In genomic region chr7:106041140-106041717, GRCh38 we compare ENCODE assay signal across 8 cellular contexts.
A peak's percentile ranks its signal among the peaks of the same experiment; 100 is the strongest.
DNase-seq lines count a peak whose midpoint lies in the region; ATAC-seq and TF ChIP-seq lines count a peak whose summit lies in the region.

No MANE protein-coding gene starts in this region.

- H3K9me1 ChIP-seq in IMR-90 (ENCODE audit: insufficient read depth, low read length), result peaks cover 21% of the 10 kb centered on the region

- no peak overlapping the region for H2BK5ac ChIP-seq in IMR-90 (ENCODE audit: low read depth, low read length, poor library complexity, severe bottlenecking)

- TF ChIP-seq RAD21 in IMR-90 (IDR thresholded peaks at IDR 0.05; ENCODE audit: low read length), result peak; percentile 30; the same call in 1 of the 2 replicates

- no peak overlapping the region for H3K4me2 ChIP-seq in IMR-90 (ENCODE audit: low read depth, low read length)

- intact Hi-C loops in left ventricle myocardium inferior (cut with micrococcal nuclease) (loop anchor here (10.0 kb wide), 1 partner anchor 386 kb away; no protein-coding TSS in a partner anchor), Right ventricle myocardium superior (cut with DNase I) (loop anchor here (5.0 kb wide), 1 partner anchor 389 kb away; no protein-coding TSS in a partner anchor), IMR-90 (cut with micrococcal nuclease) (loop anchor here (5.0 to 10.0 kb wide), 3 partner anchors 209 to 896 kb away; partner anchors contain the start of gene EFCAB10)

- H3K14ac ChIP-seq in IMR-90 (replicated peaks; ENCODE audit: low read depth, low read length), result peak overlapping the region; percentile 79; the same call in 1 of the 2 replicates

- H3K9me3 ChIP-seq in left ventricle myocardium inferior (replicated peaks) (no peaks in the 10 kb centered on the region), IMR-90 (ENCODE audit: control insufficient read depth, insufficient read depth, low read length) (0 out of 2 replicates have a peak, but pooled peaks cover 2% of the 10 kb centered on the region)

- ATAC-seq in Right ventricle myocardium superior (ENCODE audit: poor library complexity) (no peak), IMR-90 (ENCODE audit: low read depth) (peak; percentile 2; the same call in 1 of the 2 replicates), GM21447 (IDR thresholded peaks at IDR 0.05; ENCODE audit: unreplicated experiment) (no peak), omental fat pad (ENCODE audit: low FRiP score) (no peak)

- no peaks in the 10 kb centered on the region for H3K79me1 ChIP-seq in IMR-90 (ENCODE audit: low read depth in 1 of 2, low read length in 2 of 2)

- no peak overlapping the region for H3K56ac ChIP-seq in IMR-90 (ENCODE audit: extremely low read depth, insufficient read depth, low read length)

- H3K4me3 ChIP-seq in left ventricle myocardium inferior (no peak overlapping the region), IMR-90 (ENCODE audit: insufficient read depth, low read depth, low read length) (no peak overlapping the region)

- H2AK9ac ChIP-seq in IMR-90 (replicated peaks; ENCODE audit: low read depth, low read length, poor library complexity), result peak overlapping the region; percentile 8

- peak overlapping the region; percentile 70 for H4K91ac ChIP-seq in IMR-90 (ENCODE audit: insufficient read depth, low read depth, low read length)

- peak overlapping the region; percentile 14 for H2AFZ ChIP-seq in IMR-90 (replicated peaks; ENCODE audit: low read length, poor library complexity)

- H3K36me3 ChIP-seq in left ventricle myocardium inferior (no peaks in the 10 kb centered on the region), IMR-90 (ENCODE audit: control insufficient read depth, insufficient read depth, low read length) (no peaks in the 10 kb centered on the region)

- H3K4me1 Mint-ChIP-seq in neural crest cell, result peaks cover 6% of the 10 kb centered on the region

- no TSS peak for BruUV-seq in IMR-90 (replicated peaks; lab: Mats Ljungman, UMichigan)

- TF ChIP-seq CTCF in left ventricle myocardium inferior (IDR thresholded peaks at IDR 0.05; ENCODE audit: borderline replicate concordance), result peak; percentile 76
- TF ChIP-seq CTCF in IMR-90 (conservative IDR thresholded peaks at IDR 0.05; ENCODE audit: low read depth, low read length), result peak; percentile 53
- TF ChIP-seq CTCF in neural crest cell (conservative IDR thresholded peaks at IDR 0.05), result peak; percentile 69
- no peak for TF ChIP-seq CTCF in omental fat pad (IDR thresholded peaks at IDR 0.05)

- no peak for TF ChIP-seq POLR2A in IMR-90 (IDR thresholded peaks at IDR 0.05; ENCODE audit: low read depth, low read length)

- H3K9ac ChIP-seq in IMR-90 (ENCODE audit: low read depth, low read length), result no peak overlapping the region

- H3K18ac ChIP-seq in IMR-90 (ENCODE audit: low read depth, low read length), result peak overlapping the region; percentile 75

- POLR2A ChIA-PET in IMR-90 (lab: Charles Lee; ENCODE audit: unreplicated experiment), result interaction anchor here (0.6 kb wide), 2 partner anchors 22 to 341 kb away, joined by 3 read pairs; no protein-coding TSS in a partner anchor

- in situ Hi-C loops in IMR-90 (cut with MboI; ENCODE audit: low sequenced_read_pairs), result loop anchor here (5.0 kb wide), 2 partner anchors 274 to 394 kb away; no protein-coding TSS in a partner anchor

- no peak overlapping the region for H3K23ac ChIP-seq in IMR-90 (ENCODE audit: low read depth, low read length)

- no peaks in the 10 kb centered on the region for H4K20me1 ChIP-seq in IMR-90 (ENCODE audit: insufficient read depth, low read length)

- peak overlapping the region in 1 of 2 experiments; percentile 24; a peak in 2 of 4 replicates for H4K8ac ChIP-seq in IMR-90 (ENCODE audit: low read depth in 2 of 2, low read length in 2 of 2)

- peak overlapping the region; percentile 88 for H2BK120ac ChIP-seq in IMR-90 (ENCODE audit: low read depth, low read length)

- peak overlapping the region; percentile 82 for H2AK5ac ChIP-seq in IMR-90 (ENCODE audit: low read depth, low read length)

- peak overlapping the region; percentile 71; the same call in 1 of the 3 replicates for H2BK15ac ChIP-seq in IMR-90 (ENCODE audit: low read depth, low read length)

- H3K4me3 Mint-ChIP-seq in neural crest cell, result no peak overlapping the region

- H4K5ac ChIP-seq in IMR-90 (ENCODE audit: low read depth, low read length), result peak overlapping the region; percentile 41; the same call in 1 of the 2 replicates

- dilution Hi-C loops in IMR-90 (cut with HindIII; ENCODE audit: low sequenced_read_pairs, unreplicated experiment), result no loop called here

- H3K4me1 ChIP-seq in left ventricle myocardium inferior (peaks cover 17% of the 10 kb centered on the region), IMR-90 (ENCODE audit: control insufficient read depth, insufficient read depth, low read length) (peaks cover 32% of the 10 kb centered on the region)

- H3K36me3 Mint-ChIP-seq in neural crest cell (ENCODE audit: low read depth), result no peaks in the 10 kb centered on the region

- H3K27ac Mint-ChIP-seq in neural crest cell (ENCODE audit: unreplicated experiment), result no peak overlapping the region

- CTCF ChIA-PET in IMR-90 (lab: Yijun Ruan, JAX), result interaction anchor here (0.7 to 3.5 kb wide), 3 partner anchors 107 to 281 kb away, joined by 4 to 14 read pairs (median 9); no protein-coding TSS in a partner anchor

- peaks cover 19% of the 10 kb centered on the region for H3K27me3 ChIP-seq in left ventricle myocardium inferior (ENCODE audit: low read depth)
- peaks cover 7% of the 10 kb centered on the region for H3K27me3 ChIP-seq in IMR-90 (ENCODE audit: control insufficient read depth, insufficient read depth, low read length)

- DNase-seq in left ventricle myocardium inferior (no peak), Right ventricle myocardium superior (no peak), IMR-90 (peak; percentile 29), T-helper 9 cell (peak; percentile 19), neural crest cell (ENCODE audit: low read depth, low spot score) (peak; percentile 59), omental fat pad (ENCODE audit: low spot score) (no peak)
- peak; percentile 5 for DNase-seq in effector CD8-positive, alpha-beta T cell (lab: John Stamatoyannopoulos, UW)

- no peaks in the 10 kb centered on the region for H3K9me3 Mint-ChIP-seq in neural crest cell

- no peak overlapping the region for H3K27ac ChIP-seq in left ventricle myocardium inferior (replicated peaks)
- peak overlapping the region; percentile 82; the same call in 1 of the 2 replicates for H3K27ac ChIP-seq in IMR-90 (ENCODE audit: insufficient read depth, low read length)

- H3K27me3 Mint-ChIP-seq in neural crest cell (ENCODE audit: low read depth), result peaks cover 9% of the 10 kb centered on the region

- 100% methylated on average over 2 of the region's 6 CpGs; no CpG with 5 or more reads in 1 of the 2 experiments for WGBS in IMR-90 (ENCODE audit: extremely low coverage in 2 of 2, insufficient read length in 1 of 2), 2 experiments

- H2BK20ac ChIP-seq in IMR-90 (ENCODE audit: low read depth, low read length), result peak overlapping the region; percentile 92

- H3K4ac ChIP-seq in IMR-90 (ENCODE audit: low read depth, low read length), result peak overlapping the region; percentile 74

TF ChIP-seq in IMR-90, 13 proteins besides CTCF, POLR2A, EP300 and RAD21:
- 0 out of 2 replicates have a peak, but pooled peaks have one; percentile 10 for TF ChIP-seq SMC3 (IDR thresholded peaks at IDR 0.05; ENCODE audit: low read depth, low read length)
- no peak for TF ChIP-seq RCOR1 (IDR thresholded peaks at IDR 0.05; ENCODE audit: insufficient replicate concordance, low read length)

Comparison
In these comparisons a context has a peak if more than half of its experiments do, and no peak if none do; other contexts are left out.
1. DNase-seq: peak in IMR-90 (single experiment), T-helper 9 cell (single experiment), effector CD8-positive, alpha-beta T cell (single experiment) and neural crest cell (single experiment); none in left ventricle myocardium inferior (single experiment), Right ventricle myocardium superior (single experiment) and omental fat pad (single experiment).
2. CTCF ChIP-seq: peak in left ventricle myocardium inferior (single experiment), IMR-90 (single experiment) and neural crest cell (single experiment); none in omental fat pad (0 of 3).